9 cellular contexts compared by ENCODE assay signal in genomic region chr6:95364016-95364604, GRCh38.
DNase-seq lines count a peak whose midpoint lies in the region; ATAC-seq, FAIRE-seq and TF ChIP-seq lines count a peak whose summit lies in the region.
"Had no signal": no experiment of that assay in that cellular context is flagged by ENCODE, and none has a peak within 500 bp of the region (broad histone marks: within the 10 kb centered on the region; RNA-seq: fewer than 3 reads in every experiment).

No MANE protein-coding gene starts in this region.

- no peak overlapping the region for H2AK5ac ChIP-seq in H1 (ENCODE audit: low read depth, low read length)

- no peaks in the 10 kb centered on the region for H3K9me3 ChIP-seq in H1 (ENCODE audit: insufficient read depth in 2 of 2, low read depth in 1 of 2, low read length in 1 of 2)
- H3K9me3 ChIP-seq in stomach = no peaks in the 10 kb centered on the region

- H3K27me3 ChIP-seq in BJ (ENCODE audit: control insufficient read depth, insufficient read depth, low read length) (no peaks in the 10 kb centered on the region), H1 (replicated peaks in 1 of 4; ENCODE audit: control insufficient read depth in 3 of 4, extremely low read depth in 1 of 4, insufficient read depth in 3 of 4, low read length in 3 of 4) (no peaks in the 10 kb centered on the region), stomach (no peaks in the 10 kb centered on the region)

- no peaks in the 10 kb centered on the region for H3K79me2 ChIP-seq in H1 (ENCODE audit: control insufficient read depth in 1 of 2, insufficient read depth in 2 of 2, low read length in 2 of 2)

- no peaks in the 10 kb centered on the region for H3K79me1 ChIP-seq in H1 (ENCODE audit: low read depth, low read length)

- TF ChIP-seq POLR2A in H1 (IDR thresholded peaks at IDR 0.05; ENCODE audit: control extremely low read depth in 1 of 2, low read depth in 2 of 2, low read length in 2 of 2) (no peak), stomach (IDR thresholded peaks at IDR 0.05) (no peak)

- 64% methylated on average over 4 of the region's 4 CpGs; no CpG with 5 or more reads in 1 of the 2 experiments for WGBS in H1 (ENCODE audit: extremely low coverage in 1 of 2, insufficient coverage in 1 of 2, insufficient read length in 1 of 2, insufficient replicate concordance in 2 of 2, low coverage in 1 of 2, low lambda C conversion rate in 2 of 2, missing lambda C conversion rate in 1 of 2), 2 experiments
- 50 to 63% (median 51%) methylated on average over 4 of the region's 4 CpGs for WGBS in stomach, 5 donors

- H4K91ac ChIP-seq in H1 (replicated peaks; ENCODE audit: insufficient read length, low read length) = no peak overlapping the region

- no peak overlapping the region for H3K4me2 ChIP-seq in H1 (ENCODE audit: insufficient read depth in 1 of 2, low read depth in 2 of 2, low read length in 2 of 2)

- H2BK20ac ChIP-seq in H1 (ENCODE audit: low read length) = no peak overlapping the region

- H3K4me3 ChIP-seq in BJ (ENCODE audit: low read depth, low read length) (no peak overlapping the region), H1 (ENCODE audit: extremely low read depth in 1 of 4, insufficient read depth in 2 of 4, low read depth in 3 of 4, low read length in 4 of 4) (no peak overlapping the region), stomach (no peak overlapping the region)

- H2AFZ ChIP-seq in H1 (ENCODE audit: low read length) = no peak overlapping the region

- H3K4ac ChIP-seq in H1 (replicated peaks; ENCODE audit: insufficient read length, low read depth, low read length) = no peak overlapping the region

- TF ChIP-seq CTCF in BJ (IDR thresholded peaks at IDR 0.05; ENCODE audit: insufficient read depth, low read depth, low read length) = 0 out of 2 replicates have a peak, but pooled peaks have one; percentile 16
- TF ChIP-seq CTCF in H1 (IDR thresholded peaks at IDR 0.05; ENCODE audit: control extremely low read depth in 1 of 3, insufficient read depth in 1 of 3, low read depth in 1 of 3, low read length in 3 of 3) = peak in 2 of 3 experiments; percentile 13 to 51; a peak in 2 of 4 replicates
- peak in 4 of 7 experiments; percentile 11 to 38 (median 26) for TF ChIP-seq CTCF in stomach (IDR thresholded peaks at IDR 0.05)

- no peak for TF ChIP-seq EP300 in H1 (IDR thresholded peaks at IDR 0.05; ENCODE audit: borderline replicate concordance in 1 of 2, low read depth in 2 of 2, low read length in 2 of 2)
- no peak for TF ChIP-seq EP300 in stomach (IDR thresholded peaks at IDR 0.05)

- no peak for DNase-seq in BJ (ENCODE audit: low read depth)
- peak; percentile 0 for DNase-seq in NCI-H510A (lab: John Stamatoyannopoulos, UW)
- DNase-seq in H1 (ENCODE audit: low read depth in 1 of 2, low spot score in 2 of 2) = no peak
- DNase-seq in stomach = no peak
- no peak for DNase-seq in activated T-cell treated with anti-CD3 and anti-CD28 coated beads for 4 hours
- no peak for DNase-seq in UCSD-AML1 (lab: John Stamatoyannopoulos, UW; ENCODE audit: unreplicated experiment)

- no peak overlapping the region for H3K14ac ChIP-seq in H1 (ENCODE audit: insufficient read length)

- no peak overlapping the region for H2BK120ac ChIP-seq in H1 (replicated peaks; ENCODE audit: low read depth, low read length)

- H3K27ac ChIP-seq in H1 (ENCODE audit: low read depth, low read length) = no peak overlapping the region
- no peak overlapping the region for H3K27ac ChIP-seq in stomach
- H3K27ac ChIP-seq: epithelial cell of prostate had no signal

- no peak overlapping the region for H3K23ac ChIP-seq in H1 (ENCODE audit: insufficient read length)

- TF ChIP-seq RAD21 in H1 (IDR thresholded peaks at IDR 0.05 in 1 of 2, conservative IDR thresholded peaks at IDR 0.05 in 1 of 2; ENCODE audit: low read depth in 2 of 2, low read length in 2 of 2) = peak; percentile 61 to 75

- FAIRE-seq in H1 (lab: Jason Lieb, UNC) = no peak

- no peak overlapping the region for H3K9ac ChIP-seq in H1 (replicated peaks in 1 of 4; ENCODE audit: extremely low read depth in 1 of 4, low read depth in 3 of 4, low read length in 3 of 4)

- POLR2A ChIA-PET in BJ (lab: Charles Lee) = no interaction called here
- POLR2A ChIA-PET in H1 (lab: Charles Lee; ENCODE audit: partially characterized antibody) = no interaction called here

- no peak overlapping the region for H2BK15ac ChIP-seq in H1 (ENCODE audit: low read length)

- H4K20me1 ChIP-seq in H1 (replicated peaks in 1 of 2; ENCODE audit: control insufficient read depth in 1 of 2, insufficient read depth in 2 of 2, low read length in 2 of 2) = no peaks in the 10 kb centered on the region

- intact Hi-C loops in stomach (cut with DNase I; ENCODE audit: low total_unique reads) = no loop called here

- H3K56ac ChIP-seq in H1 (replicated peaks; ENCODE audit: insufficient read length, low read depth, low read length) = no peak overlapping the region

- no peak overlapping the region for H3K18ac ChIP-seq in H1 (ENCODE audit: extremely low read depth, low read length)

- no peak overlapping the region for H2BK5ac ChIP-seq in H1 (ENCODE audit: low read depth, low read length)

- H3K36me3 ChIP-seq in BJ (ENCODE audit: control insufficient read depth, insufficient read depth, low read length) = no peaks in the 10 kb centered on the region
- no peaks in the 10 kb centered on the region for H3K36me3 ChIP-seq in H1 (ENCODE audit: control insufficient read depth in 2 of 4, insufficient read depth in 4 of 4, low read length in 3 of 4)
- H3K36me3 ChIP-seq in stomach = no peaks in the 10 kb centered on the region

- CTCF ChIA-PET in BJ (lab: Yijun Ruan, JAX) (no interaction called here), H1 (lab: Charles Lee; ENCODE audit: partially characterized antibody) (interaction anchor here (0.7 to 4.1 kb wide), 13 partner anchors 9 to 557 kb away, joined by 3 to 18 read pairs (median 3); no protein-coding TSS in a partner anchor)

- H2BK12ac ChIP-seq in H1 (ENCODE audit: low read depth, low read length) = no peak overlapping the region

- H4K5ac ChIP-seq in H1 (ENCODE audit: insufficient read length, low read depth, low read length) = no peak overlapping the region

- H3K23me2 ChIP-seq in H1 (ENCODE audit: low read depth, low read length) = no peaks in the 10 kb centered on the region

- ATAC-seq in GM19043 (IDR thresholded peaks at IDR 0.05; ENCODE audit: low read depth, unreplicated experiment) = peak; percentile 82
- ATAC-seq in HG03159 (IDR thresholded peaks at IDR 0.05; ENCODE audit: unreplicated experiment) = peak; percentile 95

- H4K8ac ChIP-seq in H1 (ENCODE audit: extremely low read depth, insufficient read depth, low read length) = no peak overlapping the region

- peaks cover 0 to 9% (median 6%) of the 10 kb centered on the region in 4 experiments; a peak in 4 of 7 replicates for H3K4me1 ChIP-seq in H1 (replicated peaks in 1 of 4; ENCODE audit: control insufficient read depth in 3 of 4, insufficient read depth in 4 of 4, low read length in 3 of 4)
- H3K4me1 ChIP-seq in stomach = no peaks in the 10 kb centered on the region

TF ChIP-seq in H1, 55 proteins besides CTCF, POLR2A, EP300 and RAD21 (continues in another document):
- no peak for TF ChIP-seq SIX5 (IDR thresholded peaks at IDR 0.05; ENCODE audit: low read depth, low read length)
- no peak for TF ChIP-seq RNF2 (IDR thresholded peaks at IDR 0.05; ENCODE audit: borderline replicate concordance, low read depth, low read length, missing control alignments, poor library complexity, severe bottlenecking)
